In the genomic region with DNA sequence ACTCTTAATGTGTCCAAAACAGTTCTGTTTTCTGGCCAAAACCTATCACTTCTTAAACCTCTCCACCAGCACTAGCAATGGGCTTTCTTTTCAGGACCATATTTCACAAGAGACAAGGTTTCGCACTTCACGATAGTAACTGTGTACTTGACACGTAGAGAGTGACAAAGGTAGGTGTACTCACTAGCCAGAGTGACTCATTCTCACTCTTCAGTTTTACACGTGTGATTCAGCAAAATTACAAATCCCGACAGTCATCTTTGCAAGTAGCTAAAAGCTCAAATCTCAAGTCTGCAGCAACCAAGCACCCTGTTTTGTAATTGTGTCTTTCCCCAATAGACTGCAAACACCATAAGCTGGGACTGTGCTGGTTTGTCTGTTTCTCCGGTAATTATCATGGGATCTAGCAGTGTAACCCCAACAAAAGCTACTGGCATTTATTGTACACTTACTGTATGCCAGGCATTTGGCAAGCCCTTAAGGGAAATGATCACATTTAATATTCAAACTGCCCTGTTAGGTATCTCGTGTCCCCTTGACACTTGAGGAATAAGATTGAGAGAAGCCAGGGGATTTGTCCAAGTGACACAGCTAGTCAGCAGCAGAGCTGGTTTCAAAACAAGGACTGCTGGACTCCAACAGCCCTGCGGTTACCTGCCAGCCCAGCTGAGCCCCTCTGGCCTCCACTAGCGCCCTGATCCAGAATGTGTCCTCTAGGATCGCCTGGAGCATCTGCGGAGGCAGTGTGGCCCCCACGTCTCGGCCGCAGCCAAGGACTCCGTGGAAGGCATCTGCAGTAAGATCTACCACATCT, we compare ENCODE assay signal across 12 cellular contexts. TPM values are rescaled to one million over a fixed set of nuclear protein-coding genes. Genes with fewer than 3 reads are reported as not detected.
DNase-seq lines count a peak whose midpoint lies in the region; ATAC-seq and TF ChIP-seq lines count a peak whose summit lies in the region.
"Had no signal": no experiment of that assay in that cellular context is flagged by ENCODE, and none has a peak within 500 bp of the region (broad histone marks: within the 10 kb centered on the region; RNA-seq: fewer than 3 reads in every experiment).

No MANE protein-coding gene starts in this region.

- no peak for ATAC-seq in stimulated activated memory B cell treated with anti-CD40 and anti-IgM and Interleukin-4, amounts not matched to agents 10 μg/mL and 1 μg/mL and 100 μg/mL, for 72 hours
- ATAC-seq in HG02970 (IDR thresholded peaks at IDR 0.05; ENCODE audit: low FRiP score, unreplicated experiment), result no peak
- ATAC-seq: left colon had no signal

- H3K9me3 Mint-ChIP-seq in activated naive CD4-positive, alpha-beta T cell treated with anti-CD3 and anti-CD28 coated beads for 36 hours, result no peaks in the 10 kb centered on the region
- H3K9me3 Mint-ChIP-seq in T-helper 1 cell treated with Interleukin-12 subunit alpha and Interleukin-12 subunit beta and Interleukin-4 antibody, amounts not matched to agents 30 μg/mL and 1 μg/mL, for 36 hours, result no peaks in the 10 kb centered on the region
- no peaks in the 10 kb centered on the region for H3K9me3 Mint-ChIP-seq in stimulated activated memory B cell treated with anti-CD40 and anti-IgM and Interleukin-4, amounts not matched to agents 10 μg/mL and 1 μg/mL and 100 μg/mL, for 72 hours

- H3K4me1 Mint-ChIP-seq in activated naive CD4-positive, alpha-beta T cell treated with anti-CD3 and anti-CD28 coated beads for 36 hours (ENCODE audit: low read depth), result peaks cover 10% of the 10 kb centered on the region
- H3K4me1 Mint-ChIP-seq in T-helper 1 cell treated with Interleukin-12 subunit alpha and Interleukin-12 subunit beta and Interleukin-4 antibody, amounts not matched to agents 30 μg/mL and 1 μg/mL, for 36 hours (ENCODE audit: low read depth), result peaks cover 4% of the 10 kb centered on the region
- H3K4me1 Mint-ChIP-seq in stimulated activated memory B cell treated with anti-CD40 and anti-IgM and Interleukin-4, amounts not matched to agents 10 μg/mL and 1 μg/mL and 100 μg/mL, for 72 hours, result peaks cover 24% of the 10 kb centered on the region

- no peak for DNase-seq in activated naive CD4-positive, alpha-beta T cell treated with anti-CD3 and anti-CD28 coated beads for 36 hours
- DNase-seq in activated naive CD4-positive, alpha-beta T cell treated with anti-CD3 and anti-CD28 coated beads, Interleukin-2, amount 50 U/mL, for 16 hours, result no peak
- DNase-seq in epithelial cell of esophagus (ENCODE audit: low read depth) (peak; percentile 96), NCI-H524 treated with DMSO at 0.1 percent for 48 hours (lab: John Stamatoyannopoulos, UW) (no peak), cerebellar cortex (ENCODE audit: low spot score) (no peak)
- DNase-seq: left colon, NCI-H226, ovary had no signal

- no peak overlapping the region for H3K4me3 ChIP-seq in epithelial cell of esophagus (ENCODE audit: low read length)
- H3K4me3 ChIP-seq: ovary had no signal

- no peak overlapping the region for H3K4me3 Mint-ChIP-seq in activated naive CD4-positive, alpha-beta T cell treated with anti-CD3 and anti-CD28 coated beads for 36 hours
- no peak overlapping the region for H3K4me3 Mint-ChIP-seq in T-helper 1 cell treated with Interleukin-12 subunit alpha and Interleukin-12 subunit beta and Interleukin-4 antibody, amounts not matched to agents 30 μg/mL and 1 μg/mL, for 36 hours
- H3K4me3 Mint-ChIP-seq in stimulated activated memory B cell treated with anti-CD40 and anti-IgM and Interleukin-4, amounts not matched to agents 10 μg/mL and 1 μg/mL and 100 μg/mL, for 72 hours, result no peak overlapping the region
- H3K4me3 Mint-ChIP-seq: B cell had no signal

- intact Hi-C loops in activated naive CD4-positive, alpha-beta T cell treated with anti-CD3 and anti-CD28 coated beads for 36 hours (cut with micrococcal nuclease), result no loop called here

- H3K27me3 Mint-ChIP-seq in activated naive CD4-positive, alpha-beta T cell treated with anti-CD3 and anti-CD28 coated beads for 36 hours (ENCODE audit: low read depth), result no peaks in the 10 kb centered on the region
- no peaks in the 10 kb centered on the region for H3K27me3 Mint-ChIP-seq in T-helper 1 cell treated with Interleukin-12 subunit alpha and Interleukin-12 subunit beta and Interleukin-4 antibody, amounts not matched to agents 30 μg/mL and 1 μg/mL, for 36 hours (ENCODE audit: low read depth)
- H3K27me3 Mint-ChIP-seq in stimulated activated memory B cell treated with anti-CD40 and anti-IgM and Interleukin-4, amounts not matched to agents 10 μg/mL and 1 μg/mL and 100 μg/mL, for 72 hours, result no peaks in the 10 kb centered on the region
- H3K27me3 Mint-ChIP-seq: B cell had no signal

- peaks cover 24% of the 10 kb centered on the region for H3K36me3 Mint-ChIP-seq in activated naive CD4-positive, alpha-beta T cell treated with anti-CD3 and anti-CD28 coated beads for 36 hours (ENCODE audit: low read depth)
- peaks cover 34% of the 10 kb centered on the region for H3K36me3 Mint-ChIP-seq in T-helper 1 cell treated with Interleukin-12 subunit alpha and Interleukin-12 subunit beta and Interleukin-4 antibody, amounts not matched to agents 30 μg/mL and 1 μg/mL, for 36 hours (ENCODE audit: low read depth)
- H3K36me3 Mint-ChIP-seq in stimulated activated memory B cell treated with anti-CD40 and anti-IgM and Interleukin-4, amounts not matched to agents 10 μg/mL and 1 μg/mL and 100 μg/mL, for 72 hours, result peaks cover 58% of the 10 kb centered on the region

- CTCF ChIA-PET in activated naive CD4-positive, alpha-beta T cell treated with anti-CD3 and anti-CD28 coated beads for 36 hours (lab: Charles Lee), result interaction anchor here (0.9 to 3.4 kb wide), 4 partner anchors 11 to 173 kb away, joined by 3 to 23 read pairs (median 6); no protein-coding TSS in a partner anchor

- H3K27ac Mint-ChIP-seq in activated naive CD4-positive, alpha-beta T cell treated with anti-CD3 and anti-CD28 coated beads for 36 hours, result peak overlapping the region; percentile 67
- H3K27ac Mint-ChIP-seq in T-helper 1 cell treated with Interleukin-12 subunit alpha and Interleukin-12 subunit beta and Interleukin-4 antibody, amounts not matched to agents 30 μg/mL and 1 μg/mL, for 36 hours, result peak overlapping the region; percentile 31
- peak overlapping the region; percentile 17 for H3K27ac Mint-ChIP-seq in stimulated activated memory B cell treated with anti-CD40 and anti-IgM and Interleukin-4, amounts not matched to agents 10 μg/mL and 1 μg/mL and 100 μg/mL, for 72 hours
- H3K27ac Mint-ChIP-seq: B cell had no signal

- no peak for TF ChIP-seq CTCF in epithelial cell of esophagus (IDR thresholded peaks at IDR 0.05; ENCODE audit: insufficient read depth, low read depth, low read length, missing control alignments)

RNA-seq across cellular contexts. Expression of gene PCIF1, which starts 9.9 kb away (rescaled TPM):
- 10 to 100 TPM; 39.2 to 39.5 TPM for total RNA-seq in activated naive CD4-positive, alpha-beta T cell treated with anti-CD3 and anti-CD28 coated beads for 36 hours

RNA-seq across cellular contexts. Expression of gene ZNF335, which starts 27.6 kb away (rescaled TPM):
- total RNA-seq in activated naive CD4-positive, alpha-beta T cell treated with anti-CD3 and anti-CD28 coated beads for 36 hours, result 10 to 100 TPM; 26.8 to 28.0 TPM

RNA-seq across cellular contexts. Expression of gene PLTP, which starts 32.4 kb away (rescaled TPM):
- 1 to 10 TPM; 4.3 to 4.8 TPM for total RNA-seq in activated naive CD4-positive, alpha-beta T cell treated with anti-CD3 and anti-CD28 coated beads for 36 hours

RNA-seq across cellular contexts. Expression of gene CTSA, which starts 53.2 kb away (rescaled TPM):
- total RNA-seq in activated naive CD4-positive, alpha-beta T cell treated with anti-CD3 and anti-CD28 coated beads for 36 hours, result 10 to 100 TPM; 28.7 to 31.5 TPM

RNA-seq across cellular contexts. Expression of gene NEURL2, which starts 53.4 kb away (rescaled TPM):
- total RNA-seq in activated naive CD4-positive, alpha-beta T cell treated with anti-CD3 and anti-CD28 coated beads for 36 hours, result 1 to 10 TPM in 1 of 2 experiments, under 1 TPM in 1; 0.99 to 1.4 TPM

Comparison
In these comparisons a context has a peak if more than half of its experiments do, and no peak if none do; other contexts are left out.
1. H3K27ac Mint-ChIP-seq: peak in every context shown above with its lines; median percentile 67 in activated naive CD4-positive, alpha-beta T cell treated with anti-CD3 and anti-CD28 coated beads for 36 hours; 31 in T-helper 1 cell treated with Interleukin-12 subunit alpha and Interleukin-12 subunit beta and Interleukin-4 antibody, amounts not matched to agents 30 μg/mL and 1 μg/mL, for 36 hours; 17 in stimulated activated memory B cell treated with anti-CD40 and anti-IgM and Interleukin-4, amounts not matched to agents 10 μg/mL and 1 μg/mL and 100 μg/mL, for 72 hours.